In the genomic region with DNA sequence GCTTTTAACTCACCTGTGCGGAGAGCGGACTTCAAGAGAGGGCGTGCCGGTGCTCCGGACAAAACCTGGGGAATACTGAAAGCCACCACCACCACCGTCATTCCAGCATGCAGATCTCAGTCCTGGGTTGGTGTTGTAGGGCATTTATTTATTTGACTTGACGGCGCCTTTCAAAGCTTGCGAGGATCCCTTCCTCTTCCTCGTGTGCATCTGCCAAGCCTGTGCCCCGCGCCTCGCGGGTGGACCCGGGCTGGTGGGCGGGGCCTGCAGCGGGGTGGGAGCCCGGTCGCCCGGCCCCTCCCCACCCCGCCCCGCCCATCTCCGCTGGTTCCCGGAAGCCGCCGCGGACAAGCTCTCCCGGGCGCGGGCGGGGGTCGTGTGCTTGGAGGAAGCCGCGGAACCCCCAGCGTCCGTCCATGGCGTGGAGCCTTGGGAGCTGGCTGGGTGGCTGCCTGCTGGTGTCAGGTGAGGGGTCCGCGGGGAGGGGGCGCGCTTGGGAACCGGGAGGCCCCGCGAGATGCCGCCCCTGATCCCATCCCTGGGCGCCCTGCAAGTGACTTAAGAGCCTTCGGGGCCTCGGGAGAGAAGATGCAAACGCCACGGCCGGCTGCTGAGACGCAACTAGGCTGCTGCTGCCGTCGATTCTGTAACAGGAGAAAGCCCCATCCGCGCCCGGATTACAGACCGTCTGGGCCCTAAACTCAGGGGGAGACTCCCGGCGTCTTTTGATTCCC, we compare ENCODE assay signal across 8 cellular contexts. TPM values are rescaled to one million over a fixed set of nuclear protein-coding genes. Genes with fewer than 3 reads are reported as not detected.
DNase-seq lines count a peak whose midpoint lies in the region; ATAC-seq and TF ChIP-seq lines count a peak whose summit lies in the region.

A gene (plus strand): TSS at position 318 of the 734 bp plus-strand sequence. CDS start 99 bp downstream, at position 417.

- H3K9ac ChIP-seq in rectal smooth muscle tissue (ENCODE audit: low read length) = peak within 1 kb of the TSS; percentile 90

- TF ChIP-seq CTCF in HEK293 (tag by site-specific recombination; IDR thresholded peaks at IDR 0.05) (peak; percentile 72), uterus (IDR thresholded peaks at IDR 0.05) (no peak)

- H3K4me3 Mint-ChIP-seq in T-helper 2 cell treated with Interferon-gamma antibody and Interleukin-4, amounts not matched to agents 5 μg/mL and 100 μg/mL, for 36 hours = peak within 1 kb of the TSS; percentile 98

- peak; percentile 68 for DNase-seq in ELR (ENCODE audit: low read depth)
- DNase-seq in NCI-H146 (lab: John Stamatoyannopoulos, UW) = peak; percentile 63
- DNase-seq in T-helper 2 cell treated with Interferon-gamma antibody and Interleukin-4, amounts not matched to agents 5 μg/mL and 100 μg/mL, for 36 hours (ENCODE audit: low spot score) = peak; percentile 65
- peak in 50 of 58 donors; percentile 9 to 73 (median 50) for DNase-seq in anterior cingulate cortex (lab: John Stamatoyannopoulos, UW)
- peak; percentile 75 to 92 (median 91) for DNase-seq in right cardiac atrium
- peak; percentile 53 to 67 for DNase-seq in uterus

- peak; percentile 96 to 97 for ATAC-seq in right cardiac atrium

- H3K4me3 ChIP-seq in HEK293 (ENCODE audit: low read depth, low read length) (peak within 1 kb of the TSS; percentile 75), right cardiac atrium (ENCODE audit: low read length) (peak within 1 kb of the TSS; percentile 95), rectal smooth muscle tissue (ENCODE audit: low read length) (peak within 1 kb of the TSS; percentile 86), uterus (peak within 1 kb of the TSS; percentile 57 to 82)

- peak; percentile 12 to 52 for TF ChIP-seq POLR2A in uterus (IDR thresholded peaks at IDR 0.05)

- POLR2A ChIA-PET in HEK293 (lab: Yijun Ruan, JAX) = interaction anchor here (0.6 to 2.4 kb wide), 7 partner anchors 14 to 1632 kb away, joined by 3 to 11 read pairs (median 4); a partner anchor contains a TSS

- H3K4me1 Mint-ChIP-seq in T-helper 2 cell treated with Interferon-gamma antibody and Interleukin-4, amounts not matched to agents 5 μg/mL and 100 μg/mL, for 36 hours (ENCODE audit: low read depth) = peaks cover 43% of the 10 kb centered on the region

- no peaks in the 10 kb centered on the region for H3K4me1 ChIP-seq in HEK293 (ENCODE audit: control insufficient read depth, insufficient read depth, low read length)
- peaks cover 4% of the 10 kb centered on the region for H3K4me1 ChIP-seq in right cardiac atrium (ENCODE audit: control insufficient read depth, insufficient read depth, low read length)
- H3K4me1 ChIP-seq in rectal smooth muscle tissue (ENCODE audit: control insufficient read depth, insufficient read depth, low read length) = no peaks in the 10 kb centered on the region
- no peaks in the 10 kb centered on the region for H3K4me1 ChIP-seq in uterus

- no peaks in the 10 kb centered on the region for H3K9me3 Mint-ChIP-seq in T-helper 2 cell treated with Interferon-gamma antibody and Interleukin-4, amounts not matched to agents 5 μg/mL and 100 μg/mL, for 36 hours

- H3K36me3 Mint-ChIP-seq in T-helper 2 cell treated with Interferon-gamma antibody and Interleukin-4, amounts not matched to agents 5 μg/mL and 100 μg/mL, for 36 hours (ENCODE audit: low read depth) = peaks cover 66% of the 10 kb centered on the region

- H3K27me3 ChIP-seq in right cardiac atrium (ENCODE audit: control insufficient read depth, insufficient read depth) (no peaks in the 10 kb centered on the region), rectal smooth muscle tissue (ENCODE audit: control insufficient read depth, insufficient read depth, low read length) (no peaks in the 10 kb centered on the region), uterus (no peaks in the 10 kb centered on the region)

- intact Hi-C loops in right cardiac atrium (cut with DNase I) = no loop called here
- intact Hi-C loops in uterus (cut with DNase I; ENCODE audit: low total_unique reads) = no loop called here

- H3K9me3 ChIP-seq in HEK293 (ENCODE audit: control insufficient read depth, insufficient read depth, low read depth, low read length) (no peaks in the 10 kb centered on the region), right cardiac atrium (ENCODE audit: control insufficient read depth, low read length) (no peaks in the 10 kb centered on the region), uterus (no peaks in the 10 kb centered on the region)

- H3K27ac Mint-ChIP-seq in T-helper 2 cell treated with Interferon-gamma antibody and Interleukin-4, amounts not matched to agents 5 μg/mL and 100 μg/mL, for 36 hours = peak within 1 kb of the TSS; percentile 89

- H3K27me3 Mint-ChIP-seq in T-helper 2 cell treated with Interferon-gamma antibody and Interleukin-4, amounts not matched to agents 5 μg/mL and 100 μg/mL, for 36 hours (ENCODE audit: low read depth) = no peaks in the 10 kb centered on the region

- peak within 1 kb of the TSS; percentile 25; the same call in 1 of the 2 replicates for H3K27ac ChIP-seq in HEK293 (ENCODE audit: extremely low read depth, low read depth, low read length)
- peak within 1 kb of the TSS; percentile 79 for H3K27ac ChIP-seq in right cardiac atrium (ENCODE audit: low read length)
- H3K27ac ChIP-seq in rectal smooth muscle tissue (ENCODE audit: low read depth, low read length) = peak within 1 kb of the TSS; percentile 87
- H3K27ac ChIP-seq in uterus = peak within 1 kb of the TSS; percentile 65 to 80

- peaks cover 0 to 32% of the 10 kb centered on the region in 2 experiments; a peak in 2 of 3 replicates for H3K36me3 ChIP-seq in HEK293 (ENCODE audit: control insufficient read depth in 2 of 2, insufficient read depth in 1 of 2, low read length in 2 of 2)
- no peaks in the 10 kb centered on the region for H3K36me3 ChIP-seq in rectal smooth muscle tissue (ENCODE audit: control insufficient read depth, insufficient read depth, low read length)
- no peaks in the 10 kb centered on the region for H3K36me3 ChIP-seq in uterus

- 1% methylated on average over 60 of the region's 60 CpGs for WGBS in right cardiac atrium

- CTCF ChIA-PET in HEK293 (lab: Yijun Ruan, JAX) = interaction anchor here (0.5 to 1.4 kb wide), 4 partner anchors 15 to 179 kb away, joined by 3 read pairs; no protein-coding TSS in a partner anchor

TF ChIP-seq in HEK293, 187 proteins besides CTCF, POLR2A, EP300 and RAD21 (continues in another document):
- peak; percentile 62 for TF ChIP-seq SP2 (tag by site-specific recombination; IDR thresholded peaks at IDR 0.05)
- no peak for TF ChIP-seq ZNF174 (tag by site-specific recombination; IDR thresholded peaks at IDR 0.05)
- no peak for TF ChIP-seq ZNF155 (tag by site-specific recombination; IDR thresholded peaks at IDR 0.05)
- TF ChIP-seq REPIN1 (tag by site-specific recombination; IDR thresholded peaks at IDR 0.05; ENCODE audit: low read depth) = peak; percentile 16; the same call in 1 of the 2 replicates
- TF ChIP-seq ZNF677 (tag by site-specific recombination; IDR thresholded peaks at IDR 0.05) = no peak
- TF ChIP-seq ZIC2 (tag by site-specific recombination; IDR thresholded peaks at IDR 0.05) = peak; percentile 87
- TF ChIP-seq ZSCAN30 (tag by site-specific recombination; IDR thresholded peaks at IDR 0.05) = no peak
- TF ChIP-seq, protein P1, sequence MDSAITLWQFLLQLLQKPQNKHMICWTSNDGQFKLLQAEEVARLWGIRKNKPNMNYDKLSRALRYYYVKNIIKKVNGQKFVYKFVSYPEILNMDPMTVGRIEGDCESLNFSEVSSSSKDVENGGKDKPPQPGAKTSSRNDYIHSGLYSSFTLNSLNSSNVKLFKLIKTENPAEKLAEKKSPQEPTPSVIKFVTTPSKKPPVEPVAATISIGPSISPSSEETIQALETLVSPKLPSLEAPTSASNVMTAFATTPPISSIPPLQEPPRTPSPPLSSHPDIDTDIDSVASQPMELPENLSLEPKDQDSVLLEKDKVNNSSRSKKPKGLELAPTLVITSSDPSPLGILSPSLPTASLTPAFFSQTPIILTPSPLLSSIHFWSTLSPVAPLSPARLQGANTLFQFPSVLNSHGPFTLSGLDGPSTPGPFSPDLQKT (IDR thresholded peaks at IDR 0.05; ENCODE audit: borderline replicate concordance, low read depth, low read length) = no peak
- no peak for TF ChIP-seq ZNF274 (IDR thresholded peaks at IDR 0.05; ENCODE audit: low read length)
- no peak for TF ChIP-seq ZNF274 (tag by site-specific recombination; IDR thresholded peaks at IDR 0.05; ENCODE audit: borderline replicate concordance)
- TF ChIP-seq TRIM28 (IDR thresholded peaks at IDR 0.05; ENCODE audit: borderline replicate concordance, low read length) = no peak
- no peak for TF ChIP-seq ZNF433 (tag by site-specific recombination; IDR thresholded peaks at IDR 0.05; ENCODE audit: low read depth)
- TF ChIP-seq, protein P2, sequence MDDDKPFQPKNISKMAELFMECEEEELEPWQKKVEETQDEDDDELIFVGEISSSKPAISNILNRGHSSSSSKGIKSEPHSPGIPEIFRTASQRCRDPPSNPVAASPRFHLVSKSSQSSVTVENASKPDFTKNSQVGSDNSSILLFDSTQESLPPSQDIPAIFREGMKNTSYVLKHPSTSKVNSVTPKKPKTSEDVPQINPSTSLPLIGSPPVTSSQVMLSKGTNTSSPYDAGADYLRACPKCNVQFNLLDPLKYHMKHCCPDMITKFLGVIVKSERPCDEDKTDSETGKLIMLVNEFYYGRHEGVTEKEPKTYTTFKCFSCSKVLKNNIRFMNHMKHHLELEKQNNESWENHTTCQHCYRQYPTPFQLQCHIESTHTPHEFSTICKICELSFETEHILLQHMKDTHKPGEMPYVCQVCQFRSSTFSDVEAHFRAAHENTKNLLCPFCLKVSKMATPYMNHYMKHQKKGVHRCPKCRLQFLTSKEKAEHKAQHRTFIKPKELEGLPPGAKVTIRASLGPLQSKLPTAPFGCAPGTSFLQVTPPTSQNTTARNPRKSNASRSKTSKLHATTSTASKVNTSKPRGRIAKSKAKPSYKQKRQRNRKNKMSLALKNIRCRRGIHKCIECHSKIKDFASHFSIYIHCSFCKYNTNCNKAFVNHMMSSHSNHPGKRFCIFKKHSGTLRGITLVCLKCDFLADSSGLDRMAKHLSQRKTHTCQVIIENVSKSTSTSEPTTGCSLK (tag by site-specific recombination; IDR thresholded peaks at IDR 0.05) = no peak
- TF ChIP-seq ZNF391 (tag by site-specific recombination; IDR thresholded peaks at IDR 0.05; ENCODE audit: borderline replicate concordance, low read depth) = no peak
- TF ChIP-seq, protein P3, sequence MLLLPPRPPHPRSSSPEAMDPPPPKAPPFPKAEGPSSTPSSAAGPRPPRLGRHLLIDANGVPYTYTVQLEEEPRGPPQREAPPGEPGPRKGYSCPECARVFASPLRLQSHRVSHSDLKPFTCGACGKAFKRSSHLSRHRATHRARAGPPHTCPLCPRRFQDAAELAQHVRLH (tag by site-specific recombination; IDR thresholded peaks at IDR 0.05) = no peak
- no peak for TF ChIP-seq ZSCAN16 (tag by site-specific recombination; IDR thresholded peaks at IDR 0.05)
- no peak for TF ChIP-seq ZNF610 (tag by site-specific recombination; IDR thresholded peaks at IDR 0.05; ENCODE audit: borderline replicate concordance)
- TF ChIP-seq SP3 (tag by site-specific recombination; IDR thresholded peaks at IDR 0.05) = peak; percentile 77

RNA-seq across cellular contexts. Expression of the gene that starts here (rescaled TPM):
- total RNA-seq in right cardiac atrium (10 to 100 TPM in 3 of 4 donors, 1 to 10 TPM in 1; 9.8 to 11.9 (median 11.3) TPM), uterus (10 to 100 TPM; 17.9 to 45.5 (median 27.7) TPM)
- polyA plus RNA-seq in right cardiac atrium = 11.6 TPM

Comparison
In these comparisons a context has a peak if more than half of its experiments do, and no peak if none do; other contexts are left out.
1. Peak in every context shown above with its lines: DNase-seq, ATAC-seq, H3K4me3 ChIP-seq and H3K27ac ChIP-seq.
2. H3K27ac ChIP-seq: peak in every context shown above with its lines; median percentile 87 in rectal smooth muscle tissue; 79 in right cardiac atrium; 72 in uterus; 25 in HEK293.